Comparison of ENCODE assay signal across 11 cellular contexts in the genomic region with DNA sequence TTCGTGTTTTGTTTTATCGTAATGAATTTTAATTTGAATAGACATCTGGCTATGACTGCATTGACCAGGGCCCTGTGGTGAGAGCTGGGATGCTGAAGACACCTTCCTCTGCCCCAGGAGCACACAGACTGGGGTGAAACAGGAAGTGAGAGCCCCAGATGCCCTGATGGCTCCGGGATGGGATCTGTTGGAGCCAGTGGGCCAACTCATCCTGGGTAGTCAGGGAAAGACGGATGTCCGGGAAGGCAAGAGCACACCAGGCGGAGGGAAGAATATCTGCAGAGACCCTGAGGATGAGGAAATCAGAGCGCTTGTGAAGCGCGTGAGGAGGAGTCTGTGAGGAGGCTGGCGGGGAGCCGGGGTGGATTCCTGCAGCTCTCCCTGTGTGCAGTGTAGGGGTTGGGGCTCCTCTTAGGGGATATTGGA.
DNase-seq lines count a peak whose midpoint lies in the region; ATAC-seq, FAIRE-seq and TF ChIP-seq lines count a peak whose summit lies in the region.
"Had no signal": no experiment of that assay in that cellular context is flagged by ENCODE, and none has a peak within 500 bp of the region (broad histone marks: within the 10 kb centered on the region; RNA-seq: fewer than 3 reads in every experiment).

No MANE protein-coding gene starts in this region.

- intact Hi-C loops in activated T-helper 1 cell treated with anti-CD3 and anti-CD28 coated beads, Interleukin-12 subunit alpha, Interleukin-12 subunit beta, Interleukin-2, Interleukin-4 antibody, amounts not matched to agents 30 ng/mL and 10 ng/mL and 1 ng/mL, durations not matched to agents 14 hours and 24 hours and 36 hours (cut with micrococcal nuclease), result no loop called here
- intact Hi-C loops in heart right ventricle (cut with DNase I), result loop anchor here in 2 of 10 donors (10.0 kb wide), 2 partner anchors 65 to 105 kb away; a partner anchor contains a TSS

- peaks cover 57% of the 10 kb centered on the region for H3K4me1 Mint-ChIP-seq in activated T-helper 1 cell treated with anti-CD3 and anti-CD28 coated beads, Interleukin-12 subunit alpha, Interleukin-12 subunit beta, Interleukin-2, Interleukin-4 antibody, amounts not matched to agents 30 ng/mL and 10 ng/mL and 1 ng/mL, durations not matched to agents 14 hours and 24 hours and 36 hours (ENCODE audit: low read depth)

- peaks cover 6% of the 10 kb centered on the region for H3K9me3 Mint-ChIP-seq in activated T-helper 1 cell treated with anti-CD3 and anti-CD28 coated beads, Interleukin-12 subunit alpha, Interleukin-12 subunit beta, Interleukin-2, Interleukin-4 antibody, amounts not matched to agents 30 ng/mL and 10 ng/mL and 1 ng/mL, durations not matched to agents 14 hours and 24 hours and 36 hours
- H3K9me3 Mint-ChIP-seq: effector memory CD8-positive, alpha-beta T cell; naive thymus-derived CD8-positive, alpha-beta T cell had no signal

- H3K27me3 Mint-ChIP-seq in activated T-helper 1 cell treated with anti-CD3 and anti-CD28 coated beads, Interleukin-12 subunit alpha, Interleukin-12 subunit beta, Interleukin-2, Interleukin-4 antibody, amounts not matched to agents 30 ng/mL and 10 ng/mL and 1 ng/mL, durations not matched to agents 14 hours and 24 hours and 36 hours (ENCODE audit: insufficient read depth), result no peaks in the 10 kb centered on the region
- H3K27me3 Mint-ChIP-seq: effector memory CD8-positive, alpha-beta T cell; naive thymus-derived CD8-positive, alpha-beta T cell had no signal

- H3K9me3 ChIP-seq in heart right ventricle, result no peaks in the 10 kb centered on the region
- H3K9me3 ChIP-seq in skeletal muscle tissue (ENCODE audit: control insufficient read depth in 3 of 3, low read length in 3 of 3), result no peaks in the 10 kb centered on the region

- WGBS in heart right ventricle, 2 donors, result 41 to 50% methylated on average over 11 of the region's 11 CpGs

- DNase-seq in EH (ENCODE audit: low read depth) (peak; percentile 67), heart right ventricle (peak; percentile 40 to 46), NCI-H524 treated with DMSO at 0.1 percent for 48 hours (lab: John Stamatoyannopoulos, UW) (no peak), HTR-8/SVneo (ENCODE audit: insufficient read length, low spot score) (no peak), amniotic stem cell (lab: John Stamatoyannopoulos, UW) (no peak)
- DNase-seq in activated T-helper 1 cell treated with anti-CD3 and anti-CD28 coated beads, Interleukin-12 subunit alpha, Interleukin-12 subunit beta, Interleukin-2, Interleukin-4 antibody, amounts not matched to agents 30 ng/mL and 10 ng/mL and 1 ng/mL, durations not matched to agents 14 hours and 24 hours and 36 hours (ENCODE audit: low spot score), result no peak
- DNase-seq in activated naive CD4-positive, alpha-beta T cell (lab: John Stamatoyannopoulos, UW), result no peak
- DNase-seq: effector memory CD8-positive, alpha-beta T cell; naive thymus-derived CD8-positive, alpha-beta T cell; stimulated activated naive CD8-positive, alpha-beta T cell treated with anti-CD3 and anti-CD28 coated beads, Interleukin-15, Interleukin-2, amounts not matched to agents 100 U/mL and 50 U/mL, for 24 hours had no signal

- H3K27me3 ChIP-seq in heart right ventricle (no peaks in the 10 kb centered on the region), skeletal muscle tissue (ENCODE audit: control insufficient read depth in 3 of 3, insufficient read depth in 3 of 3, low read length in 3 of 3) (no peaks in the 10 kb centered on the region)

- peaks cover 0 to 68% (median 34%) of the 10 kb centered on the region in 9 donors for H3K4me1 ChIP-seq in heart right ventricle
- peaks cover 26 to 39% (median 32%) of the 10 kb centered on the region in 3 donors for H3K4me1 ChIP-seq in skeletal muscle tissue (ENCODE audit: control insufficient read depth in 3 of 3, insufficient read depth in 3 of 3, low read length in 3 of 3)

- peak in 3 of 9 donors; percentile 15 to 29 (median 21) for TF ChIP-seq CTCF in heart right ventricle (IDR thresholded peaks at IDR 0.05)

- H3K36me3 ChIP-seq in heart right ventricle, result peaks cover 0 to 16% (median 0%) of the 10 kb centered on the region in 9 donors
- no peaks in the 10 kb centered on the region for H3K36me3 ChIP-seq in skeletal muscle tissue (ENCODE audit: control insufficient read depth in 3 of 3, insufficient read depth in 3 of 3, low read length in 3 of 3)

- peak overlapping the region; percentile 67 for H3K27ac Mint-ChIP-seq in activated T-helper 1 cell treated with anti-CD3 and anti-CD28 coated beads, Interleukin-12 subunit alpha, Interleukin-12 subunit beta, Interleukin-2, Interleukin-4 antibody, amounts not matched to agents 30 ng/mL and 10 ng/mL and 1 ng/mL, durations not matched to agents 14 hours and 24 hours and 36 hours

- ATAC-seq in heart right ventricle, result peak; percentile 53 to 79 (median 60)
- ATAC-seq: effector memory CD8-positive, alpha-beta T cell; naive thymus-derived CD8-positive, alpha-beta T cell; stimulated activated naive CD8-positive, alpha-beta T cell treated with anti-CD3 and anti-CD28 coated beads, Interleukin-15, Interleukin-2, amounts not matched to agents 100 U/mL and 50 U/mL, for 24 hours had no signal

- H3K36me3 Mint-ChIP-seq in activated T-helper 1 cell treated with anti-CD3 and anti-CD28 coated beads, Interleukin-12 subunit alpha, Interleukin-12 subunit beta, Interleukin-2, Interleukin-4 antibody, amounts not matched to agents 30 ng/mL and 10 ng/mL and 1 ng/mL, durations not matched to agents 14 hours and 24 hours and 36 hours (ENCODE audit: low read depth), result peaks cover 52% of the 10 kb centered on the region

- H3K4me3 ChIP-seq in heart right ventricle (peak overlapping the region in 8 of 10 donors; percentile 14 to 51 (median 44)), skeletal muscle tissue (ENCODE audit: low read length in 3 of 3) (peak overlapping the region; percentile 1 to 52 (median 33))

- H3K4me3 Mint-ChIP-seq in activated T-helper 1 cell treated with anti-CD3 and anti-CD28 coated beads, Interleukin-12 subunit alpha, Interleukin-12 subunit beta, Interleukin-2, Interleukin-4 antibody, amounts not matched to agents 30 ng/mL and 10 ng/mL and 1 ng/mL, durations not matched to agents 14 hours and 24 hours and 36 hours, result no peak overlapping the region
- H3K4me3 Mint-ChIP-seq: effector memory CD8-positive, alpha-beta T cell; naive thymus-derived CD8-positive, alpha-beta T cell had no signal

- peak overlapping the region; percentile 56 to 89 (median 80) for H3K27ac ChIP-seq in heart right ventricle
- peak overlapping the region; percentile 79 for H3K27ac ChIP-seq in skeletal muscle tissue (ENCODE audit: low read depth, low read length)

- FAIRE-seq in HTR-8/SVneo (lab: Jason Lieb, UNC), result no peak

- peak overlapping the region in 2 of 3 donors; percentile 41 to 54 for H3K9ac ChIP-seq in skeletal muscle tissue (ENCODE audit: low read depth in 1 of 3, low read length in 3 of 3)

Comparison
In these comparisons a context has a peak if more than half of its experiments do, and no peak if none do; other contexts are left out.
1. DNase-seq: peak in EH (single experiment) and heart right ventricle (2 of 2); none in activated T-helper 1 cell treated with anti-CD3 and anti-CD28 coated beads, Interleukin-12 subunit alpha, Interleukin-12 subunit beta, Interleukin-2, Interleukin-4 antibody, amounts not matched to agents 30 ng/mL and 10 ng/mL and 1 ng/mL, durations not matched to agents 14 hours and 24 hours and 36 hours (single experiment), NCI-H524 treated with DMSO at 0.1 percent for 48 hours (single experiment), HTR-8/SVneo (single experiment), amniotic stem cell (single experiment) and activated naive CD4-positive, alpha-beta T cell (0 of 4).